Comparison of ENCODE assay signal across 8 cellular contexts in the genomic region with DNA sequence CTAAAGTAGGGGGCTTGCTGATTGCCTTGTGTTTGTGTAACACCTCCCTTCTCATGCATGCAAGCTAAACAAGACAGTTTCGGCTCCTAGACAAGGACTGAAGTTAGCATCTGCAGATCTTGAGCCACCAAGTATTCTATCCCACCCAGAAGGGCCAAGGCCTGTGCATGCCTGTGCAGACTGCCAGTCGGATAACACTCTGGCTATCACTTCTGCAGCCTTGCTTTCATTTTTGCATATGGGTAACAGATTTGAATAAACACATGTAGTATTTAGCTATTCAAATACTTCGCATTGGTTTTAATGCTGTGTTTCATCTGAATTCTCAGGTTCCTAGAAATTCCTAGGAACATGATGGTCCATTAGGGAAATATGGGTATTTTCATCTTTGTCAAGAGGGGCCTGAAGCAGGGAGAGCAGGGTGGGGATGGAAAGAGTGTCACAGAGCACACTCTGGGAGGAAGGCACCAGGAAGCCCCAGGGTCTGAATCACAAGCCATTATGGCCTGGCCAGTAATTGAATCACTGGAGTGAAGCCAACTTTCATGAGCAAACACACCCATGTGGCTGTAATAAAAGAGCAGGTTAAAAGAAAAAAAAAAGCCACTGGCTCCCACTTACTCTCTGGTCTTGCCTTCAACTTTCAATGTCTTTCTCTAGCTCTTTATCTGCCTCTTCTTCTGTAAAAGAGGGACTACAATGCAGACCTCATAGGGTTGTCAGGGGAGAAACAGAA. TPM values are rescaled to one million over a fixed set of nuclear protein-coding genes. Genes with fewer than 3 reads are reported as not detected.
DNase-seq lines count a peak whose midpoint lies in the region; ATAC-seq and TF ChIP-seq lines count a peak whose summit lies in the region.
"Had no signal": no experiment of that assay in that cellular context is flagged by ENCODE, and none has a peak within 500 bp of the region (broad histone marks: within the 10 kb centered on the region; RNA-seq: fewer than 3 reads in every experiment).

No MANE protein-coding gene starts in this region.

- no peak overlapping the region for H3K27ac Mint-ChIP-seq in activated CD4-positive, alpha-beta T cell treated with anti-CD3 and anti-CD28 coated beads, Interleukin-2, amount 10 ng/mL, durations not matched to agents 24 days and 14 days

- peak overlapping the region; percentile 64 to 70 for H3K27ac ChIP-seq in tibial artery

- intact Hi-C loops in tibial artery (cut with DNase I; ENCODE audit: low total_unique reads), result no loop called here
- intact Hi-C loops in activated CD4-positive, alpha-beta T cell treated with anti-CD3 and anti-CD28 coated beads, Interleukin-2, amount 10 ng/mL, durations not matched to agents 24 days and 14 days (cut with micrococcal nuclease), result no loop called here

- peaks cover 0 to 95% (median 60%) of the 10 kb centered on the region in 4 donors for H3K4me1 ChIP-seq in tibial artery

- H3K4me3 Mint-ChIP-seq in activated CD4-positive, alpha-beta T cell treated with anti-CD3 and anti-CD28 coated beads, Interleukin-2, amount 10 ng/mL, durations not matched to agents 24 days and 14 days, result no peak overlapping the region

- H3K27me3 ChIP-seq in tibial artery, result no peaks in the 10 kb centered on the region
- H3K27me3 ChIP-seq: uterus had no signal

- ATAC-seq in HG03521 (IDR thresholded peaks at IDR 0.05; ENCODE audit: unreplicated experiment), result no peak

- no peaks in the 10 kb centered on the region for H3K9me3 ChIP-seq in tibial artery
- H3K9me3 ChIP-seq: uterus had no signal

- peaks cover 10% of the 10 kb centered on the region for H3K27me3 Mint-ChIP-seq in activated CD4-positive, alpha-beta T cell treated with anti-CD3 and anti-CD28 coated beads, Interleukin-2, amount 10 ng/mL, durations not matched to agents 24 days and 14 days

- peak; percentile 69 for DNase-seq in HS-27A (ENCODE audit: low read depth)
- peak; percentile 97 for DNase-seq in NCI-H748 (lab: John Stamatoyannopoulos, UW; ENCODE audit: unreplicated experiment)
- peak; percentile 89 for DNase-seq in epithelial cell of esophagus (ENCODE audit: low read depth)
- DNase-seq in tibial artery, result no peak
- no peak for DNase-seq in amygdala (lab: John Stamatoyannopoulos, UW)
- no peak for DNase-seq in activated CD4-positive, alpha-beta T cell treated with anti-CD3 and anti-CD28 coated beads, Interleukin-2, amount 10 ng/mL, durations not matched to agents 24 days and 14 days

- no peaks in the 10 kb centered on the region for H3K36me3 Mint-ChIP-seq in activated CD4-positive, alpha-beta T cell treated with anti-CD3 and anti-CD28 coated beads, Interleukin-2, amount 10 ng/mL, durations not matched to agents 24 days and 14 days (ENCODE audit: low read depth)

- H3K9me3 Mint-ChIP-seq in activated CD4-positive, alpha-beta T cell treated with anti-CD3 and anti-CD28 coated beads, Interleukin-2, amount 10 ng/mL, durations not matched to agents 24 days and 14 days, result no peaks in the 10 kb centered on the region

- H3K4me1 Mint-ChIP-seq in activated CD4-positive, alpha-beta T cell treated with anti-CD3 and anti-CD28 coated beads, Interleukin-2, amount 10 ng/mL, durations not matched to agents 24 days and 14 days, result peaks cover 7% of the 10 kb centered on the region

- no peaks in the 10 kb centered on the region for H3K36me3 ChIP-seq in tibial artery
- H3K36me3 ChIP-seq: uterus had no signal

- TF ChIP-seq CTCF in epithelial cell of esophagus (IDR thresholded peaks at IDR 0.05; ENCODE audit: insufficient read depth, low read depth, low read length, missing control alignments), result no peak
- TF ChIP-seq CTCF in tibial artery (IDR thresholded peaks at IDR 0.05), result no peak

- H3K4me3 ChIP-seq in epithelial cell of esophagus (ENCODE audit: low read length), result no peak overlapping the region
- no peak overlapping the region for H3K4me3 ChIP-seq in tibial artery
- H3K4me3 ChIP-seq: uterus had no signal

RNA-seq across cellular contexts. Expression of a gene that starts 28.2 kb away (rescaled TPM):
- total RNA-seq in activated CD4-positive, alpha-beta T cell treated with anti-CD3 and anti-CD28 coated beads, Interleukin-2, amount 10 ng/mL, durations not matched to agents 24 days and 14 days, result 33.4 and 36.7 TPM in 2 replicates

Comparison
In these comparisons a context has a peak if more than half of its experiments do, and no peak if none do; other contexts are left out.
1. DNase-seq: peak in HS-27A (single experiment), NCI-H748 (single experiment) and epithelial cell of esophagus (single experiment); none in tibial artery (0 of 2), amygdala (0 of 56) and activated CD4-positive, alpha-beta T cell treated with anti-CD3 and anti-CD28 coated beads, Interleukin-2, amount 10 ng/mL, durations not matched to agents 24 days and 14 days (single experiment).